In the genomic region with DNA sequence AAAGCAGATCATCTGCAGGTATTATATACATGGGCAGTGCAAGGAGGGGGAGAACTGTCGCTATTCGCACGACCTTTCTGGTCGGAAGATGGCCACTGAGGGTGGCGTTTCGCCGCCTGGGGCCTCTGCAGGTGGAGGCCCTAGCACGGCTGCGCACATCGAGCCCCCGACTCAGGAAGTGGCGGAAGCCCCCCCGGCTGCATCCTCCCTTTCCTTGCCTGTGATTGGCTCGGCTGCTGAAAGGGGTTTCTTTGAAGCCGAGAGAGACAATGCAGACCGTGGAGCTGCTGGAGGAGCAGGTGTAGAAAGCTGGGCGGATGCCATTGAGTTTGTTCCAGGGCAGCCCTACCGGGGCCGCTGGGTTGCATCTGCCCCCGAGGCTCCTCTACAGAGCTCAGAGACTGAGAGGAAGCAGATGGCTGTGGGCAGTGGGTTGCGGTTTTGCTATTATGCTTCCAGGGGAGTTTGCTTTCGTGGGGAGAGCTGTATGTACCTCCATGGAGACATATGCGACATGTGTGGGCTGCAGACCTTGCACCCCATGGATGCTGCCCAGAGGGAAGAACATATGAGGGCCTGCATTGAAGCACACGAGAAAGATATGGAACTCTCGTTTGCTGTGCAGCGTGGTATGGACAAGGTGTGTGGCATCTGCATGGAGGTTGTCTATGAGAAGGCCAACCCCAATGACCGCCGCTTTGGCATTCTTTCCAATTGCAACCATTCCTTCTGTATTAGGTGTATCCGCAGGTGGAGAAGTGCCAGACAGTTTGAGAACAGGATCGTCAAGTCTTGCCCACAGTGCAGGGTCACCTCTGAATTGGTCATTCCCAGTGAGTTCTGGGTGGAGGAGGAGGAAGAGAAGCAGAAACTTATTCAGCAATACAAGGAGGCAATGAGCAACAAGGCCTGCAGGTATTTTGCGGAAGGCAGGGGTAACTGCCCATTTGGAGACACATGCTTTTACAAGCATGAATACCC, we compare ENCODE assay signal across 7 cellular contexts. TPM values are rescaled to one million over a fixed set of nuclear protein-coding genes. Genes with fewer than 3 reads are reported as not detected.
DNase-seq lines count a peak whose midpoint lies in the region; ATAC-seq and TF ChIP-seq lines count a peak whose summit lies in the region.

No MANE protein-coding gene starts in this region.

- H3K9me3 ChIP-seq in neural progenitor cell (ENCODE audit: low read depth), result peaks cover 13% of the 10 kb centered on the region

- no peak overlapping the region for H3K27ac Mint-ChIP-seq in neural progenitor cell

- no peak overlapping the region for H3K4me3 ChIP-seq in neural progenitor cell

- peaks cover 13% of the 10 kb centered on the region for H3F3A ChIP-seq in neural progenitor cell (ENCODE audit: low read depth)

- H3K36me3 ChIP-seq in neural progenitor cell, result no peaks in the 10 kb centered on the region

- H3K9ac ChIP-seq in neural progenitor cell, result no peak overlapping the region

- peaks cover 4% of the 10 kb centered on the region for H3K27me3 Mint-ChIP-seq in neural progenitor cell (ENCODE audit: insufficient read depth, low read depth)

- no peak for TF ChIP-seq CTCF in neural progenitor cell (IDR thresholded peaks at IDR 0.05)

- H3K79me2 ChIP-seq in neural progenitor cell (ENCODE audit: low read depth), result no peaks in the 10 kb centered on the region

- peaks cover 17% of the 10 kb centered on the region for H3K4me1 ChIP-seq in neural progenitor cell

- peaks cover 23% of the 10 kb centered on the region for H3K9me3 Mint-ChIP-seq in neural progenitor cell

- no peaks in the 10 kb centered on the region for H3K27me3 ChIP-seq in neural progenitor cell

- no peak overlapping the region for H3K27ac ChIP-seq in neural progenitor cell

- H3K4me3 Mint-ChIP-seq in neural progenitor cell, result peak overlapping the region; percentile 22

- H3K4me2 ChIP-seq in neural progenitor cell, result no peak overlapping the region

- peak; percentile 67 for DNase-seq in NCI-H82 treated with DMSO at 0.1 percent for 48 hours (lab: John Stamatoyannopoulos, UW; ENCODE audit: unreplicated experiment)
- DNase-seq in amygdala (lab: John Stamatoyannopoulos, UW), result peak in 35 of 56 donors; percentile 10 to 70 (median 40)
- DNase-seq in neural progenitor cell (ENCODE audit: low spot score), result no peak
- DNase-seq in SIG-M5 treated with dmso at 0.1 percent for 504 hours (lab: John Stamatoyannopoulos, UW; ENCODE audit: unreplicated experiment), result no peak
- no peak for DNase-seq in AG08396 (ENCODE audit: low spot score)

- no peaks in the 10 kb centered on the region for H4K20me1 ChIP-seq in neural progenitor cell (ENCODE audit: low read depth)

- peak; percentile 40 for ATAC-seq in HG03342 (IDR thresholded peaks at IDR 0.05; ENCODE audit: unreplicated experiment)
- no peak for ATAC-seq in HG03460 (IDR thresholded peaks at IDR 0.05; ENCODE audit: unreplicated experiment)

- H3K4me1 Mint-ChIP-seq in neural progenitor cell, result peaks cover 48% of the 10 kb centered on the region

- no peak overlapping the region for H2AFZ ChIP-seq in neural progenitor cell (replicated peaks)

- H3K36me3 Mint-ChIP-seq in neural progenitor cell, result peaks cover 6% of the 10 kb centered on the region

RNA-seq across cellular contexts. Expression of a gene that starts 0.9 kb away (rescaled TPM):
- total RNA-seq in neural progenitor cell (ENCODE audit: low replicate concordance), result 0.37 TPM in 1 of 2 replicates, not detected in the other

Comparison
In these comparisons a context has a peak if more than half of its experiments do, and no peak if none do; other contexts are left out.
1. DNase-seq: peak in NCI-H82 treated with DMSO at 0.1 percent for 48 hours (single experiment) and amygdala (35 of 56); none in neural progenitor cell (single experiment), SIG-M5 treated with dmso at 0.1 percent for 504 hours (single experiment) and AG08396 (single experiment).